In genomic region chr2:150462772-150463171, GRCh38 we compare ENCODE assay signal across 32 cellular contexts. TPM values are rescaled to one million over a fixed set of nuclear protein-coding genes. Genes with fewer than 3 reads are reported as not detected.
"Had no signal": no experiment of that assay in that cellular context is flagged by ENCODE, and none has a peak within 500 bp of the region (broad histone marks: within the 10 kb centered on the region; RNA-seq: fewer than 3 reads in every experiment).

No MANE protein-coding gene starts in this region.

- H3K27me3 ChIP-seq: brain microvascular endothelial cell had no signal

- H3K36me3 ChIP-seq: WERI-Rb-1 had no signal

- ATAC-seq: activated CD8-positive, alpha-beta memory T cell treated with anti-CD3 and anti-CD28 coated beads, Interleukin-2, amount 10 ng/mL, durations not matched to agents 7 days and 5 days; activated naive CD8-positive, alpha-beta T cell treated with anti-CD3 and anti-CD28 coated beads, Interleukin-2, amount 50 U/mL, for 24 hours had no signal

- H3K27ac ChIP-seq: brain microvascular endothelial cell, WERI-Rb-1 had no signal

- DNase-seq: activated CD4-positive, alpha-beta memory T cell treated with anti-CD3 and anti-CD28 coated beads, Interleukin-2, amount 10 ng/mL, durations not matched to agents 7 days and 5 days; activated CD4-positive, alpha-beta T cell treated with anti-CD3 and anti-CD28 coated beads for 1 hour; activated CD4-positive, alpha-beta T cell treated with anti-CD3 and anti-CD28 coated beads for 48 hours; activated CD4-positive, CD25-positive, alpha-beta regulatory T cell; activated CD8-positive, alpha-beta memory T cell treated with anti-CD3 and anti-CD28 coated beads for 24 hours; activated CD8-positive, alpha-beta memory T cell treated with anti-CD3 and anti-CD28 coated beads, Interleukin-2, amount 10 ng/mL, durations not matched to agents 7 days and 5 days; activated CD8-positive, alpha-beta memory T cell treated with anti-CD3 and anti-CD28 coated beads, Interleukin-2, amount 50 U/mL, for 48 hours; activated effector memory CD4-positive, alpha-beta T cell treated with Interleukin-2 at 50 U/mL for 16 hours; activated naive CD4-positive, alpha-beta T cell treated with anti-CD3 and anti-CD28 coated beads, Interleukin-2, amount 10 ng/mL, durations not matched to agents 7 days and 5 days; activated naive CD8-positive, alpha-beta T cell treated with anti-CD3 and anti-CD28 coated beads, Interleukin-2, amount 50 U/mL, for 24 hours; activated T-cell treated with anti-CD3 and anti-CD28 coated beads, Interleukin-2, amount 50 U/mL, for 48 hours; anterior cingulate cortex; brain microvascular endothelial cell; central memory CD4-positive, alpha-beta T cell; Karpas-422; KBM-7; NCI-H1092 treated with DMSO at 0.1 percent for 48 hours; NCI-H146; NCI-H187; NCI-H2081; NCI-H2171; NCI-H510A; NCI-H526; NCI-H748 treated with DMSO at 0.1 percent for 48 hours; NK-92 treated with Interleukin-12 subunit alpha and Interleukin-12 subunit beta, amount 100 ng/mL, for 24 hours; Right ventricle myocardium superior; SW 1271; T-helper 1 cell; T-helper 2 cell; T-helper 9 cell; WERI-Rb-1 had no signal

RNA-seq across cellular contexts. Expression of gene RND3, which starts 24.7 kb away (rescaled TPM):
- total RNA-seq: activated CD4-positive, alpha-beta memory T cell treated with anti-CD3 and anti-CD28 coated beads, Interleukin-2, amount 10 ng/mL, durations not matched to agents 7 days and 5 days; activated CD8-positive, alpha-beta memory T cell treated with anti-CD3 and anti-CD28 coated beads, Interleukin-2, amount 10 ng/mL, durations not matched to agents 7 days and 5 days; OCI-LY7 had no signal
